ENCODE assay signal across 19 cellular contexts in the genomic region with DNA sequence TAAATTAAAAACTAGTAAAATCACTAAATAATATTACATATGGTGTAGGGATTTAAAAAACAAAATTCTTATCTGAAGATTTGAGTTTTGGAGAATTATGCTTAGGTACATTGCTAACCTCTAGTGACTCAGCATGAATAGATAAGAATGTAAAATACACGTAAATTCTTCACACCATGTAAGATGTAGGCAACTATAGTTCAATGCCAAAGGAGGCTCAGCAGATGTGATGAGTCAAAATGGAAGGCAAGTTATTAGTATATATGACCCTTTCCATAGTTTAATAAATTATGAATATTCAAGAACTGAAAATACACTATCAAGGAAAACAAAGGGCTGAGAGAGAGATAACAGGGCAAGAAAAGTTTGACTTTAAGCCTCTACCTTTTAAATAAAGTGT.
DNase-seq lines count a peak whose midpoint lies in the region; ATAC-seq lines count a peak whose summit lies in the region.
"Had no signal": no experiment of that assay in that cellular context is flagged by ENCODE, and none has a peak within 500 bp of the region (broad histone marks: within the 10 kb centered on the region; RNA-seq: fewer than 3 reads in every experiment).

No MANE protein-coding gene starts in this region.

- DNase-seq in NCI-H226 (peak; percentile 28), caudate nucleus (lab: John Stamatoyannopoulos, UW) (no peak), NCI-H2227 treated with DMSO at 0.1 percent for 48 hours (lab: John Stamatoyannopoulos, UW) (no peak), SW480 (ENCODE audit: low spot score) (no peak)
- DNase-seq in activated naive CD4-positive, alpha-beta T cell (lab: John Stamatoyannopoulos, UW) = no peak
- DNase-seq: activated CD4-positive, alpha-beta T cell treated with anti-CD3 and anti-CD28 coated beads for 36 hours; activated naive CD8-positive, alpha-beta T cell treated with anti-CD3 and anti-CD28 coated beads for 36 hours; activated T-cell treated with anti-CD3 and anti-CD28 coated beads for 4 hours; Caco-2; esophagus squamous epithelium; head of caudate nucleus; HFFc6; NCI-H1436; stimulated activated CD4-positive, alpha-beta T cell treated with anti-CD3 and anti-CD28 coated beads, Interleukin-15, amount 100 ng/mL, for 24 hours; T-helper 9 cell had no signal

- ATAC-seq in GM18520 (IDR thresholded peaks at IDR 0.05; ENCODE audit: unreplicated experiment) = peak; percentile 64
- ATAC-seq in GM21528 (IDR thresholded peaks at IDR 0.05; ENCODE audit: low FRiP score, unreplicated experiment) = peak; percentile 46
- ATAC-seq in HG02981 (IDR thresholded peaks at IDR 0.05; ENCODE audit: unreplicated experiment) = peak; percentile 51
- ATAC-seq: activated CD4-positive, alpha-beta T cell treated with anti-CD3 and anti-CD28 coated beads for 36 hours had no signal

- no peak overlapping the region for H3K27ac ChIP-seq in caudate nucleus (ENCODE audit: low read depth, low read length)
- H3K27ac ChIP-seq: esophagus squamous epithelium, SJSA1 had no signal
